Comparison of ENCODE assay signal across 1 cellular context in the genomic region with DNA sequence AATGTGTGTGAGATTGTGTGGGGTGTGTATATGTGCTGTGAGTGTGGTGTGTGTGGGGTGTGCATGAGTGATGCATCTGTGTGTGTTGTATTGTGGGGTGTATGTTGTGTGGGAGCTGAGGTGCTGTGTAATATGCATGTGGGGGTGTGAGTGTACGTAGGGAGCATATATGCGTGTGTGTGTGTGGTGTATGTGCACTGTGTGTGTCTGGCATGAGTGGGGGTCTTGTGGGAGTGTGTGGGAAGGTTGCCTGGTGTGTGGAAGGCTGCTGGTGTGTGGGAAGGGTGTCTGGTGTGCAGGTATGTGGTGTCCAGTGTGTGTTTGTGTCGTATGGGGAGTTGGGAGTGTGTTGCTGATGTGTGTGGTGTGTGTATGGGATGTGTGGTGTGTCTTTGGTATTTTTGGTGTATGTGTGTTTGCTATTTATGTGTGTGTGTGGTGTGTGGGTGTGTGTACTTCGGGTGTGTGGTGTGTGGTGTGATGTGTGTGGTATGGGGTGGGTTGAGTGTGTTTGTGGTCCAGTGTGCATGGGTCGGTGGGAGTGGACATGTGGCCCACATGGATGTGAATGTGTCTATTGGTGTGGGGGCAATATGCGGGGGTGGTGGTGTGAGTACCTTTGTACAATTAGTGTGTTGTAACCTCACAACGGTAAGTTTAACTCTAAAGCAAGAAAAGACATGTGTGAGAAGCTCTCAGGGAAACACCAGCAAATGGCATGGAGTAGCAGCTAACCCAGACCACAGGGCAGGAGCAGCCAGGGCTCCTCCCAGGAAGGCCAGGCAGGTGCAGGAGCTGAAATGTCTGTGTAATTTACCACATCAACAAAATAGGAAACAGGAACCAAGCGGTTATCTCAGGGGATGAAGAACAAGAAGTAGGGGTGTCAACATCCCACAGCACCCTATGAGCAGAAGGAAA.
TF ChIP-seq lines count a peak whose summit lies in the region.

No MANE protein-coding gene starts in this region.

TF ChIP-seq in IMR-90, 13 proteins besides CTCF, POLR2A, EP300 and RAD21:
- TF ChIP-seq MAZ (IDR thresholded peaks at IDR 0.05; ENCODE audit: borderline replicate concordance, low read depth, low read length) = no peak
TF ChIP-seq in IMR-90: peak in this region for 0.
